18 cellular contexts compared by ENCODE assay signal in the genomic region with DNA sequence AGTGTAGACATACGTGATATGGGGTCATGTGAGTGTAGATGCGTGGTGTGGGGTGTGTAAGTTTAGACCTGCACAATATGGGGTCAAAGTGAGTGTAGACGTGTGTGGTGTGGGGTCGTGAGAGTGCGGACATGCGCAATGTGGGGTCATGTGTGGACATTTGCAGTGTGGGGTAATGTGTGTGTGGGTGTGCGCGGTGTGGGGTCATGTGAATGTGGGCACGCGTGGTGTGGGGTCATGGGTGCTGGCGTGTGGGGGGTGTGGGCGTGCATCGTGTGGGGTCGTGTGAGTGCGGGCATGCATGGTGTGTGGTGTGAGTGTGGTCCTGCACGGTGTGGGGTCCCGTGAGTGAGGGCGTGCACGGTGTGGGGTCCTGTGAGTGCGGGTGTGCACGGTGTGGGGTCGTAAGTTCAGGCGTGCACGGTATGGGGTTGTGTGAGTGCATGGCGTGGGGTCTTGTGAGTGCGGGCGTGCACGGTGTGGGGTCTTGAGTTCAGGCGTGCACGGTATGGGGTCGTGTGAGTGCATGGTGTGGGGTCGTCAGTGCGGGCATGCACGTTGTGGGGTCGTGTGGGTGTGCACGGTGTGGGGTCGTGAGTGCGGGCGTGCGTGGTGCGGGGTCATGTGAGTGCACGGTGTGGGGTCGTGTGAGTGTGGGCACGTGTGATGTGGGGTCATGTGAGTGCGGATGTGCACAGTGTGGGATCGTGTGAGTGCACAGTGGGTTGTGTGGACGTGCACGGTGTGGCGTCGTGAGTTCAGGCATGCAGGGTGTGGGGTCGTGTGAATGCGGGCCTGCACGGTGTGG.
"Had no signal": no experiment of that assay in that cellular context is flagged by ENCODE, and none has a peak within 500 bp of the region (broad histone marks: within the 10 kb centered on the region; RNA-seq: fewer than 3 reads in every experiment).

No MANE protein-coding gene starts in this region.

- H2AFZ ChIP-seq: parathyroid adenoma had no signal

- H3K4me3 Mint-ChIP-seq: activated CD4-positive, alpha-beta T cell treated with anti-CD3 and anti-CD28 coated beads for 36 hours; activated CD8-positive, alpha-beta T cell treated with anti-CD3 and anti-CD28 coated beads, Interleukin-2, amount 10 ng/mL, durations not matched to agents 7 days and 5 days; activated T-helper 1 cell treated with anti-CD3 and anti-CD28 coated beads, Interleukin-12 subunit alpha, Interleukin-12 subunit beta, Interleukin-2, Interleukin-4 antibody, amounts not matched to agents 30 ng/mL and 10 ng/mL and 1 ng/mL, durations not matched to agents 14 hours and 24 hours and 36 hours; nephron had no signal

- H3K27ac ChIP-seq: coronary artery, epithelial cell of prostate, parathyroid adenoma, transverse colon, VCaP had no signal

- H3K4me1 ChIP-seq: parathyroid adenoma, transverse colon had no signal

- H3K27ac Mint-ChIP-seq: activated CD4-positive, alpha-beta T cell treated with anti-CD3 and anti-CD28 coated beads for 36 hours; activated CD8-positive, alpha-beta T cell treated with anti-CD3 and anti-CD28 coated beads, Interleukin-2, amount 10 ng/mL, durations not matched to agents 7 days and 5 days; activated T-helper 1 cell treated with anti-CD3 and anti-CD28 coated beads, Interleukin-12 subunit alpha, Interleukin-12 subunit beta, Interleukin-2, Interleukin-4 antibody, amounts not matched to agents 30 ng/mL and 10 ng/mL and 1 ng/mL, durations not matched to agents 14 hours and 24 hours and 36 hours had no signal

- H3K9me3 ChIP-seq: mucosa of descending colon, transverse colon had no signal

- H3K9ac ChIP-seq: parathyroid adenoma had no signal

- ATAC-seq: activated CD4-positive, alpha-beta T cell treated with anti-CD3 and anti-CD28 coated beads for 36 hours; activated CD8-positive, alpha-beta T cell treated with anti-CD3 and anti-CD28 coated beads, Interleukin-2, amount 10 ng/mL, durations not matched to agents 7 days and 5 days; mucosa of descending colon had no signal

- H3K9me3 Mint-ChIP-seq: activated T-helper 1 cell treated with anti-CD3 and anti-CD28 coated beads, Interleukin-12 subunit alpha, Interleukin-12 subunit beta, Interleukin-2, Interleukin-4 antibody, amounts not matched to agents 30 ng/mL and 10 ng/mL and 1 ng/mL, durations not matched to agents 14 hours and 24 hours and 36 hours; nephron had no signal

- H3K27me3 ChIP-seq: transverse colon had no signal

- DNase-seq: activated CD4-positive, alpha-beta T cell treated with anti-CD3 and anti-CD28 coated beads for 36 hours; activated CD8-positive, alpha-beta T cell treated with anti-CD3 and anti-CD28 coated beads, Interleukin-2, amount 10 ng/mL, durations not matched to agents 7 days and 5 days; activated naive CD4-positive, alpha-beta T cell treated with Interleukin-2 at 50 U/mL for 16 hours; central memory CD4-positive, alpha-beta T cell; effector CD8-positive, alpha-beta T cell; hypothalamus; mucosa of descending colon; small intestine; substantia nigra; T-helper 1 cell; transverse colon had no signal

- H3K27me3 Mint-ChIP-seq: activated CD4-positive, alpha-beta T cell treated with anti-CD3 and anti-CD28 coated beads for 36 hours had no signal

- H3K4me3 ChIP-seq: coronary artery, lung, mucosa of descending colon, transverse colon had no signal
